Comparison of ENCODE assay signal across 8 cellular contexts in genomic region chr5:134227259-134227658, GRCh38. TPM values are rescaled to one million over a fixed set of nuclear protein-coding genes. Genes with fewer than 3 reads are reported as not detected.
DNase-seq lines count a peak whose midpoint lies in the region; TF ChIP-seq lines count a peak whose summit lies in the region.

No MANE protein-coding gene starts in this region.

- H3K27me3 ChIP-seq in HUES64 (ENCODE audit: insufficient read depth, low read length) (no peaks in the 10 kb centered on the region), esophagus squamous epithelium (no peaks in the 10 kb centered on the region), neural progenitor cell (no peaks in the 10 kb centered on the region)

- no peaks in the 10 kb centered on the region for H3K9me3 ChIP-seq in HUES64 (ENCODE audit: insufficient read depth, low read depth, low read length)
- H3K9me3 ChIP-seq in esophagus squamous epithelium = no peaks in the 10 kb centered on the region
- no peaks in the 10 kb centered on the region for H3K9me3 ChIP-seq in neural progenitor cell (ENCODE audit: low read depth)

- H3K36me3 ChIP-seq in HUES64 (ENCODE audit: insufficient read depth, low read length) (peaks cover 12% of the 10 kb centered on the region), esophagus squamous epithelium (no peaks in the 10 kb centered on the region), neural progenitor cell (no peaks in the 10 kb centered on the region)

- peak; percentile 40 for DNase-seq in AG10803 (ENCODE audit: low read depth)
- DNase-seq in esophagus squamous epithelium (lab: John Stamatoyannopoulos, UW) = no peak
- peak; percentile 71 for DNase-seq in neural progenitor cell (ENCODE audit: low spot score)
- no peak for DNase-seq in GF-D8 (lab: John Stamatoyannopoulos, UW)
- DNase-seq in T1000 (lab: John Stamatoyannopoulos, UW) = no peak
- DNase-seq in activated effector memory CD4-positive, alpha-beta T cell treated with Interleukin-2 at 50 U/mL for 16 hours = no peak

- peaks cover 35% of the 10 kb centered on the region for H4K20me1 ChIP-seq in neural progenitor cell (ENCODE audit: low read depth)

- intact Hi-C loops in esophagus squamous epithelium (cut with DNase I) = no loop called here

- peak overlapping the region; percentile 95 for H3K4me3 ChIP-seq in AG10803 (ENCODE audit: low read length)
- H3K4me3 ChIP-seq in HUES64 (ENCODE audit: low read length) = peak overlapping the region; percentile 77
- H3K4me3 ChIP-seq in esophagus squamous epithelium = peak overlapping the region; percentile 76 to 92 (median 84)
- H3K4me3 ChIP-seq in neural progenitor cell = peak overlapping the region; percentile 92

- WGBS in HUES64 = 40% methylated on average over 5 of the region's 5 CpGs
- 23 to 80% methylated on average over 1 to 5 of the region's 5 CpGs for WGBS in esophagus squamous epithelium, 2 donors

- peak overlapping the region; percentile 84 for H2AFZ ChIP-seq in neural progenitor cell (replicated peaks)

- no peaks in the 10 kb centered on the region for H3K9me3 Mint-ChIP-seq in neural progenitor cell

- peak; percentile 10; the same call in 1 of the 2 replicates for TF ChIP-seq CTCF in AG10803 (conservative IDR thresholded peaks at IDR 0.05; ENCODE audit: low read length)
- TF ChIP-seq CTCF in VCaP (conservative IDR thresholded peaks at IDR 0.05) = no peak
- peak in 3 of 6 experiments; percentile 26 to 43 (median 39) for TF ChIP-seq CTCF in esophagus squamous epithelium (IDR thresholded peaks at IDR 0.05)
- peak; percentile 25 for TF ChIP-seq CTCF in neural progenitor cell (IDR thresholded peaks at IDR 0.05)

- H3K36me3 Mint-ChIP-seq in neural progenitor cell = peaks cover 17% of the 10 kb centered on the region

- H3K79me2 ChIP-seq in neural progenitor cell (ENCODE audit: low read depth) = peaks cover 44% of the 10 kb centered on the region

- peaks cover 24% of the 10 kb centered on the region for H3K4me1 ChIP-seq in HUES64 (ENCODE audit: insufficient read depth, low read length)
- H3K4me1 ChIP-seq in esophagus squamous epithelium = peaks cover 9 to 42% (median 24%) of the 10 kb centered on the region in 3 donors
- H3K4me1 ChIP-seq in neural progenitor cell = peaks cover 31% of the 10 kb centered on the region

- peaks cover 3% of the 10 kb centered on the region for H3K27me3 Mint-ChIP-seq in neural progenitor cell (ENCODE audit: insufficient read depth, low read depth)

- peak overlapping the region; percentile 87 for H3K4me2 ChIP-seq in neural progenitor cell

- H3K27ac ChIP-seq in HUES64 (ENCODE audit: low read depth, low read length) (no peak overlapping the region), VCaP (peak overlapping the region; percentile 99), esophagus squamous epithelium (peak overlapping the region; percentile 99 to 100 (median 99)), neural progenitor cell (no peak overlapping the region)

- no peak overlapping the region for H3K9ac ChIP-seq in HUES64 (ENCODE audit: low read depth, low read length)
- no peak overlapping the region for H3K9ac ChIP-seq in neural progenitor cell

- TF ChIP-seq POLR2A in esophagus squamous epithelium (IDR thresholded peaks at IDR 0.05) = no peak

- H3F3A ChIP-seq in neural progenitor cell (ENCODE audit: low read depth) = peaks cover 14% of the 10 kb centered on the region

- H3K4me3 Mint-ChIP-seq in neural progenitor cell = peak overlapping the region; percentile 91

- H3K4me1 Mint-ChIP-seq in neural progenitor cell = peaks cover 34% of the 10 kb centered on the region

- H3K27ac Mint-ChIP-seq in neural progenitor cell = no peak overlapping the region

RNA-seq across cellular contexts. Expression of gene PPP2CA, which starts 1.4 kb away (rescaled TPM):
- polyA plus RNA-seq in HUES64 (2013, experiment 1 of 2) = 218 TPM
- polyA plus RNA-seq in HUES64 (2013, experiment 2 of 2) = 210 TPM
- 100 to 1,000 TPM; 129 to 306 (median 215) TPM for total RNA-seq in esophagus squamous epithelium
- 216 and 251 TPM in 2 replicates for total RNA-seq in neural progenitor cell (ENCODE audit: low replicate concordance)

RNA-seq across cellular contexts. Expression of gene SKP1, which starts 50.5 kb away (rescaled TPM):
- 454 TPM for polyA plus RNA-seq in HUES64 (2013, experiment 1 of 2)
- polyA plus RNA-seq in HUES64 (2013, experiment 2 of 2) = 523 TPM
- total RNA-seq in esophagus squamous epithelium (100 to 1,000 TPM; 159 to 260 (median 208) TPM), neural progenitor cell (ENCODE audit: low replicate concordance) (507 and 758 TPM in 2 replicates)

Comparison
In these comparisons a context has a peak if more than half of its experiments do, and no peak if none do; other contexts are left out.
1. DNase-seq: peak in AG10803 (single experiment) and neural progenitor cell (single experiment); none in esophagus squamous epithelium (single experiment), GF-D8 (single experiment), T1000 (single experiment) and activated effector memory CD4-positive, alpha-beta T cell treated with Interleukin-2 at 50 U/mL for 16 hours (single experiment).
2. H3K27ac ChIP-seq: peak in VCaP (single experiment) and esophagus squamous epithelium (4 of 4); none in HUES64 (single experiment) and neural progenitor cell (single experiment).
3. Peak in every context shown above with its lines, with median percentiles within 50 percentile points of each other: H3K4me3 ChIP-seq.